ENCODE assay signal across 31 cellular contexts in the genomic region with DNA sequence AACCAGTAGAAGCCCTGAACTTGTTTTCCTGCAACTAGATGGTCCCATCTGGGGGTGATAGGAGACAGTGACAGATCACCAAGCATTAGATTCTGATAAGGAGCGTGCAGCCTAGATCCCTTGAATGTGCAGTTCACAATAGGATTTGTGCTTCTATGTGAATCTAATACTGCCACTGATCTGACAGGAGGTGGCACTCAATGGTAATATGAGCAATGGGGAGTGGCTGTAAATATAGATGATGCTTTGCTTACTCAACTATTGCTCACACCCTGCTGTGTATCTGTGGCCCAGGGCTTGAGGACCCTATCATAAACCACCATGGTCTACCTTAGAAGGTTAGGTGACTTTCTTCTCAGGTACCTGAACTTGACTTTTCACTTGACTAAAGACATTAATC.
DNase-seq lines count a peak whose midpoint lies in the region; ATAC-seq, FAIRE-seq and TF ChIP-seq lines count a peak whose summit lies in the region.
"Had no signal": no experiment of that assay in that cellular context is flagged by ENCODE, and none has a peak within 500 bp of the region (broad histone marks: within the 10 kb centered on the region; RNA-seq: fewer than 3 reads in every experiment).

No MANE protein-coding gene starts in this region.

- no peak overlapping the region for H3K4me2 ChIP-seq in keratinocyte (ENCODE audit: control insufficient read depth, extremely low read depth, insufficient read depth, low read depth, low read length)
- H3K4me2 ChIP-seq: BLaER1 had no signal

- H3K27me3 ChIP-seq in RWPE2 (ENCODE audit: insufficient read depth, poor library complexity, severe bottlenecking) (no peaks in the 10 kb centered on the region), keratinocyte (ENCODE audit: control insufficient read depth, extremely low read depth, insufficient read depth, low read length) (no peaks in the 10 kb centered on the region)
- H3K27me3 ChIP-seq: ascending aorta, BLaER1, gastrocnemius medialis had no signal

- H3K4me3 ChIP-seq in RWPE2 (ENCODE audit: severe bottlenecking) (no peak overlapping the region), keratinocyte (ENCODE audit: control insufficient read depth in 2 of 3, extremely low read depth in 1 of 3, insufficient read depth in 2 of 3, low read depth in 1 of 3, low read length in 3 of 3) (no peak overlapping the region)
- H3K4me3 ChIP-seq: ascending aorta, BLaER1, gastrocnemius medialis, SK-N-MC had no signal

- no peak for FAIRE-seq in keratinocyte (lab: Jason Lieb, UNC)
- FAIRE-seq: GM18507 had no signal

- H2AFZ ChIP-seq in keratinocyte (ENCODE audit: control insufficient read depth, low read length): no peak overlapping the region

- no peaks in the 10 kb centered on the region for H3K79me2 ChIP-seq in keratinocyte (ENCODE audit: control insufficient read depth, insufficient read depth, low read length)

- H3K9me1 ChIP-seq in keratinocyte (ENCODE audit: control insufficient read depth, extremely low read depth, insufficient read depth, low read length): no peaks in the 10 kb centered on the region

- H4K20me1 ChIP-seq in keratinocyte (ENCODE audit: control insufficient read depth, extremely low read depth, insufficient read depth, low read length): no peaks in the 10 kb centered on the region
- H4K20me1 ChIP-seq: BLaER1 had no signal

- H3K27ac ChIP-seq in C4-2B (no peak overlapping the region; the same call in 1 of the 2 replicates), RWPE2 (ENCODE audit: poor library complexity, severe bottlenecking) (no peak overlapping the region), keratinocyte (ENCODE audit: control insufficient read depth, insufficient read depth, low read length) (no peak overlapping the region)
- H3K27ac ChIP-seq: ascending aorta, BLaER1, gastrocnemius medialis, neutrophil, SK-N-MC had no signal

- no peak overlapping the region for H3K9ac ChIP-seq in keratinocyte (ENCODE audit: control insufficient read depth, extremely low read depth, insufficient read depth, low read length)
- H3K9ac ChIP-seq: BLaER1 had no signal

- dilution Hi-C loops in keratinocyte (cut with MboI; ENCODE audit: extremely low pct_ligation_motif_present, low sequenced_read_pairs): no loop called here

- H3K9me3 ChIP-seq in RWPE2 (ENCODE audit: severe bottlenecking) (no peaks in the 10 kb centered on the region), keratinocyte (ENCODE audit: control insufficient read depth, low read depth, low read length) (no peaks in the 10 kb centered on the region)
- H3K9me3 ChIP-seq: ascending aorta, BLaER1, gastrocnemius medialis, neutrophil had no signal

- DNase-seq in LHCN-M2 (ENCODE audit: low read depth): peak; percentile 1
- DNase-seq in RWPE2 (ENCODE audit: low spot score): no peak
- DNase-seq in keratinocyte (ENCODE audit: low read depth, low spot score): no peak
- DNase-seq in globus pallidus (ENCODE audit: low spot score): no peak
- no peak for DNase-seq in NCI-H2227 treated with DMSO at 0.1 percent for 48 hours (lab: John Stamatoyannopoulos, UW)
- DNase-seq in SKM-1 treated with dmso at 0.1 percent for 144 hours (lab: John Stamatoyannopoulos, UW; ENCODE audit: unreplicated experiment): no peak
- DNase-seq in NCI-H524 (lab: John Stamatoyannopoulos, UW): no peak
- DNase-seq: activated CD4-positive, alpha-beta T cell treated with anti-CD3 and anti-CD28 coated beads for 4 hours; activated CD8-positive, alpha-beta memory T cell treated with anti-CD3 and anti-CD28 coated beads for 24 hours; activated effector memory CD4-positive, alpha-beta T cell treated with Interleukin-2 at 50 U/mL for 16 hours; caudate nucleus; DMS79 treated with DMSO at 0.1 percent for 48 hours; endodermal cell; gastrocnemius medialis; HCEC 1CT; hypothalamus; left ventricle myocardium superior; MV-4-11; naive B cell; NCI-H2171 treated with DMSO at 0.1 percent for 48 hours; NCI-H526; stimulated activated CD4-positive, alpha-beta T cell treated with anti-CD3 and anti-CD28 coated beads, Interleukin-15, amount 100 ng/mL, for 24 hours; stimulated activated naive CD8-positive, alpha-beta T cell treated with anti-CD3 and anti-CD28 coated beads, Interleukin-15, Interleukin-2, amounts not matched to agents 100 U/mL and 50 U/mL, for 24 hours; T-helper 2 cell had no signal

- H3K36me3 ChIP-seq in RWPE2 (ENCODE audit: low read depth) (no peaks in the 10 kb centered on the region), keratinocyte (ENCODE audit: control insufficient read depth in 2 of 2, extremely low read depth in 1 of 2, insufficient read depth in 2 of 2, low read length in 2 of 2) (no peaks in the 10 kb centered on the region)
- H3K36me3 ChIP-seq: ascending aorta, BLaER1, gastrocnemius medialis, neutrophil had no signal

- peak; percentile 75 for ATAC-seq in RWPE2 (ENCODE audit: low read depth)
- ATAC-seq: gastrocnemius medialis; left ventricle myocardium superior; sciatic nerve; stimulated activated naive CD8-positive, alpha-beta T cell treated with anti-CD3 and anti-CD28 coated beads, Interleukin-15, Interleukin-2, amounts not matched to agents 100 U/mL and 50 U/mL, for 24 hours had no signal

- 0 out of 2 replicates have a peak, but pooled peaks have one; percentile 7 for TF ChIP-seq CTCF in C4-2B (conservative IDR thresholded peaks at IDR 0.05)
- peak; percentile 22 for TF ChIP-seq CTCF in RWPE2 (IDR thresholded peaks at IDR 0.05; ENCODE audit: poor library complexity, severe bottlenecking)
- peak in 2 of 3 experiments; percentile 22 to 24 for TF ChIP-seq CTCF in keratinocyte (optimal IDR thresholded peaks at IDR 0.05 in 1 of 3, IDR thresholded peaks at IDR 0.05 in 1 of 3, conservative IDR thresholded peaks at IDR 0.05 in 1 of 3; ENCODE audit: extremely low read depth in 1 of 3, insufficient read depth in 2 of 3, low read length in 3 of 3)

- H3K4me1 ChIP-seq in RWPE2 (ENCODE audit: insufficient read depth, poor library complexity, severe bottlenecking) (no peaks in the 10 kb centered on the region), keratinocyte (ENCODE audit: control insufficient read depth, extremely low read depth, insufficient read depth, low read length) (no peaks in the 10 kb centered on the region)
- H3K4me1 ChIP-seq: ascending aorta, BLaER1, gastrocnemius medialis had no signal
